ENCODE assay signal across 29 cellular contexts in the genomic region with DNA sequence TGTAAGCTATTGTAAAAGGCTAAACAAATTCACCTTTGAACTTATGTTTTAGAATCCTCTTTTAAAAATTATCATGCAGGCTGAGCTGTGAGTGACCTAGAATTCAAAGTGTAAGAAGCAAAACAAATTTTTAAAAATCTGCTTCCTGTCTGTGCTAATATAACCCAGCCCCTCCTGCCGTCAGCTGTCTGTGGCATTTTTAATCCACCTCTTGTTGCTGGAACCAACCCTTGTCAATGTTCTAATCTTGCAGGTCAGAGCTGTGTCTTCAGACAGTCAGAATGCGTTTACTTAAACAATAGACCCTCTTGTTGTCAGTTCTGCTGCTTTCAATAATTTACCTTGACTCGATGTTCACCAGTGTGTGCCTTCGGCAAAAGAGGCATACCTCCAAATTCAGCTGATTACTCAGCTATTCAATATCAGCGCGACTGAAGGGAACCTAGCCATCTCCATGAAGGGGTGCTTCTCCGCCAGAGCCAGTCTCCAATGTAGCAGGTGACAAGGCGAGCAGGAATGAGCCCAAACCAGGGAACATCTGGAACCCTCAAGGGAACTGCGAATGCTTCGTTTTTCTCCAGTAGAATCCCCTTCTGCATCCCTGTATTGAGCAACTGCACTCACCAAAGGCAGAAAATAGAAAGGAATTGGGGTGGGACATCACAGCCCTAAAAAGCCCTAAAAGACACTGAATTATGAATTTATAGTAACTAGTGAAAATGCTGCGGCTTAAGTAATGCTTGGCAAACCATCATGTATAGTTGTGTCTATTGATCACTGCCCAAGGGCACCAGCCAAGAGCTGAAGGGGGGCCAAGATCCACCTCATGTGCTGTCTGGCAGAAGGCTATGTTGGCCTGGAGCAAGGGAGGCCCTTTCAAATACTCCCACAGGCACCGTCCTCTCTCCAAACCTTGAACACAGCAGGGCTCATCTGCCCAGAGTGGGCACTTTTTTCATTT.
DNase-seq lines count a peak whose midpoint lies in the region; ATAC-seq and TF ChIP-seq lines count a peak whose summit lies in the region.
"Had no signal": no experiment of that assay in that cellular context is flagged by ENCODE, and none has a peak within 500 bp of the region (broad histone marks: within the 10 kb centered on the region; RNA-seq: fewer than 3 reads in every experiment).

No MANE protein-coding gene starts in this region.

- peaks cover 7% of the 10 kb centered on the region for H3K9me3 Mint-ChIP-seq in progenitor cell of endocrine pancreas (ENCODE audit: low read depth)
- H3K9me3 Mint-ChIP-seq: activated T-helper 2 cell treated with anti-CD3 and anti-CD28 coated beads, Interferon-gamma antibody, Interleukin-2, Interleukin-4, amounts not matched to agents 10 μg/mL and 5 μg/mL and 100 μg/mL, durations not matched to agents 14 hours and 24 hours and 36 hours; dendritic cell treated with granulocyte-macrophage colony-stimulating factor and Interleukin-4, amounts not matched to agents 40 ng/mL and 50 ng/mL, for 4 days; natural killer cell had no signal

- TF ChIP-seq CTCF in right lobe of liver (IDR thresholded peaks at IDR 0.05) (no peak), progenitor cell of endocrine pancreas (IDR thresholded peaks at IDR 0.05; ENCODE audit: unreplicated experiment) (no peak), GM10266 (IDR thresholded peaks at IDR 0.05; ENCODE audit: control insufficient read depth, insufficient read depth, low read depth, missing control alignments) (no peak)

- peak; percentile 25 for DNase-seq in AG20443 (ENCODE audit: low spot score)
- peak; percentile 72 for DNase-seq in RPMI7951 (ENCODE audit: low read depth)
- DNase-seq in right lobe of liver: peak in 2 of 3 donors; percentile 27 to 69
- DNase-seq in progenitor cell of endocrine pancreas (ENCODE audit: low spot score, unreplicated experiment): no peak
- DNase-seq in stimulated activated CD4-positive, alpha-beta T cell treated with anti-CD3 and anti-CD28 coated beads, Interleukin-15, amount 100 ng/mL, for 24 hours: no peak
- DNase-seq in GM10266 (ENCODE audit: extremely low spot score): no peak
- DNase-seq in stimulated activated CD4-positive, alpha-beta T cell treated with anti-CD3 and anti-CD28 coated beads, Interleukin-2, amount 100 ng/mL, for 24 hours: no peak
- DNase-seq: activated CD4-positive, CD25-positive, alpha-beta regulatory T cell treated with anti-CD3 and anti-CD28 coated beads, Interleukin-2, amount 50 U/mL, for 72 hours; activated CD8-positive, alpha-beta T cell treated with anti-CD3 and anti-CD28 coated beads for 36 hours; CD8-positive, alpha-beta T cell; central memory CD4-positive, alpha-beta T cell; esophagus squamous epithelium; hippocampal formation; left lung; midbrain; natural killer cell; NCI-H2081 treated with DMSO at 0.1 percent for 48 hours; SK-N-SH; stimulated activated naive CD8-positive, alpha-beta T cell treated with anti-CD3 and anti-CD28 coated beads, Interleukin-15, Interleukin-2, amounts not matched to agents 100 U/mL and 50 U/mL, for 24 hours; T-helper 17 cell; testis had no signal

- no peak overlapping the region for H3K4me3 ChIP-seq in right lobe of liver
- H3K4me3 ChIP-seq: esophagus squamous epithelium, gastroesophageal sphincter, left lung, right atrium auricular region, testis, vagina had no signal

- ATAC-seq in right lobe of liver (peak; percentile 58 to 88 (median 66)), HG03097 (IDR thresholded peaks at IDR 0.05; ENCODE audit: low FRiP score, unreplicated experiment) (no peak)
- ATAC-seq: activated CD8-positive, alpha-beta T cell treated with anti-CD3 and anti-CD28 coated beads for 36 hours; CD8-positive, alpha-beta T cell; gastroesophageal sphincter; left lung; natural killer cell; stimulated activated naive CD8-positive, alpha-beta T cell treated with anti-CD3 and anti-CD28 coated beads, Interleukin-15, Interleukin-2, amounts not matched to agents 100 U/mL and 50 U/mL, for 24 hours; T-helper 17 cell had no signal

- H3K36me3 Mint-ChIP-seq in progenitor cell of endocrine pancreas (ENCODE audit: insufficient read depth): peaks cover 22% of the 10 kb centered on the region
- H3K36me3 Mint-ChIP-seq: CD8-positive, alpha-beta T cell; natural killer cell had no signal

- no peaks in the 10 kb centered on the region for H3K4me1 ChIP-seq in right lobe of liver
- H3K4me1 ChIP-seq: gastroesophageal sphincter, left lung, right atrium auricular region, vagina had no signal

- H3K36me3 ChIP-seq in right lobe of liver: no peaks in the 10 kb centered on the region
- H3K36me3 ChIP-seq: esophagus squamous epithelium, gastroesophageal sphincter, left lung, right atrium auricular region, vagina had no signal

- no peaks in the 10 kb centered on the region for H3K27me3 Mint-ChIP-seq in progenitor cell of endocrine pancreas
- H3K27me3 Mint-ChIP-seq: IgD-negative memory B cell, T-helper 17 cell had no signal

- H3K27me3 ChIP-seq in right lobe of liver: no peaks in the 10 kb centered on the region
- H3K27me3 ChIP-seq: esophagus squamous epithelium, gastroesophageal sphincter, left lung, right atrium auricular region, testis, vagina had no signal

- peaks cover 44% of the 10 kb centered on the region for H3K4me1 Mint-ChIP-seq in progenitor cell of endocrine pancreas (ENCODE audit: low read depth)
- H3K4me1 Mint-ChIP-seq: natural killer cell, T-helper 17 cell had no signal

- WGBS in right lobe of liver (ENCODE audit: insufficient coverage, low coverage, low lambda C conversion rate, missing lambda C conversion rate): 58% methylated on average over 11 of the region's 12 CpGs

- H3K27ac ChIP-seq in right lobe of liver: no peak overlapping the region
- H3K27ac ChIP-seq: esophagus squamous epithelium, gastroesophageal sphincter, left lung, right atrium auricular region, testis, vagina had no signal

- peaks cover 0 to 2% (median 0%) of the 10 kb centered on the region in 4 donors for H3K9me3 ChIP-seq in right lobe of liver
- H3K9me3 ChIP-seq: left lung, right atrium auricular region, SK-N-SH, testis, vagina had no signal

- TF ChIP-seq POLR2A in right lobe of liver (IDR thresholded peaks at IDR 0.05): no peak

- H3K27ac Mint-ChIP-seq in progenitor cell of endocrine pancreas: peak overlapping the region; percentile 82
- H3K27ac Mint-ChIP-seq: activated CD8-positive, alpha-beta T cell treated with anti-CD3 and anti-CD28 coated beads for 36 hours; activated naive CD8-positive, alpha-beta T cell; activated T-helper 2 cell treated with anti-CD3 and anti-CD28 coated beads, Interferon-gamma antibody, Interleukin-2, Interleukin-4, amounts not matched to agents 10 μg/mL and 5 μg/mL and 100 μg/mL, durations not matched to agents 14 hours and 24 hours and 36 hours; CD8-positive, alpha-beta T cell; dendritic cell treated with granulocyte-macrophage colony-stimulating factor and Interleukin-4, amounts not matched to agents 40 ng/mL and 50 ng/mL, for 4 days; IgD-negative memory B cell; natural killer cell; T-helper 17 cell had no signal

- intact Hi-C loops in right lobe of liver (cut with DNase I): no loop called here

- no peak overlapping the region for H3K4me3 Mint-ChIP-seq in progenitor cell of endocrine pancreas (ENCODE audit: low read depth)
- H3K4me3 Mint-ChIP-seq: activated CD8-positive, alpha-beta T cell treated with anti-CD3 and anti-CD28 coated beads for 36 hours; activated naive CD8-positive, alpha-beta T cell; CD8-positive, alpha-beta T cell; dendritic cell treated with granulocyte-macrophage colony-stimulating factor and Interleukin-4, amounts not matched to agents 40 ng/mL and 50 ng/mL, for 4 days; natural killer cell; T-helper 17 cell had no signal

Comparison
In these comparisons a context has a peak if more than half of its experiments do, and no peak if none do; other contexts are left out.
1. DNase-seq: peak in AG20443 (single experiment), RPMI7951 (single experiment) and right lobe of liver (2 of 3); none in progenitor cell of endocrine pancreas (single experiment), stimulated activated CD4-positive, alpha-beta T cell treated with anti-CD3 and anti-CD28 coated beads, Interleukin-15, amount 100 ng/mL, for 24 hours (single experiment), GM10266 (single experiment) and stimulated activated CD4-positive, alpha-beta T cell treated with anti-CD3 and anti-CD28 coated beads, Interleukin-2, amount 100 ng/mL, for 24 hours (0 of 2).